In the genomic region with DNA sequence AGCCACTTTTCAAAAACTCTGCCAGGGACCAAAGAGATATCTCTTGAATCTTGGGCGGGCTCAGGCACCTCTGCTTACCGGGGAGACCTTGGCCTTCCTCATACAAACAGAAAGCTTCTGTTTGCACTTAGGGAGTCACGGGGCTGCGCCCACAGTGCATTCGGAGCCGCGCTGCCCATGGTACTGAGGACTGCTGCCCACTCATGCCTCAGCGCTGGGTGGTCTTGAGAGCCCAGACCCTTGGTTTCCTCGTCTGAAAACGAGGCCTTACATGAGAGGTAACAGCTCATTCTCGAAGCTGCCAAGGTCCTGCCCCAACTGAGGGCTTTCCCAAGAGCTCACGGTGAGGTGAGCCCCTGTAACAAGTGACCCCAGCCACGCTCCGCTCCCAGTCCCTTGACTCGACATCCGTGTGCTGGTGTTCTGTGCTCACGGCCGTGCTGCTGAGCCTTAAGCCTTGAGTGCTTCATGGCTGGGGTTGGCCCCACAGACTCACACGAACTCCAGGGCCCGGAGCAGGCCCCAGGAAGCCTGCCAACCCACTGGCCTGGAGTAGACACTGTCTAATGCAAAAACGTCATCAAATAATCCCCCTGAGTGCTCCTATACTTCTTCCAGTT, we compare ENCODE assay signal across 1 cellular context.
TF ChIP-seq lines count a peak whose summit lies in the region.

No MANE protein-coding gene starts in this region.

TF ChIP-seq in WTC11, 78 proteins besides CTCF, POLR2A, EP300 and RAD21 (continued from another document):
- TF ChIP-seq, protein P1, sequence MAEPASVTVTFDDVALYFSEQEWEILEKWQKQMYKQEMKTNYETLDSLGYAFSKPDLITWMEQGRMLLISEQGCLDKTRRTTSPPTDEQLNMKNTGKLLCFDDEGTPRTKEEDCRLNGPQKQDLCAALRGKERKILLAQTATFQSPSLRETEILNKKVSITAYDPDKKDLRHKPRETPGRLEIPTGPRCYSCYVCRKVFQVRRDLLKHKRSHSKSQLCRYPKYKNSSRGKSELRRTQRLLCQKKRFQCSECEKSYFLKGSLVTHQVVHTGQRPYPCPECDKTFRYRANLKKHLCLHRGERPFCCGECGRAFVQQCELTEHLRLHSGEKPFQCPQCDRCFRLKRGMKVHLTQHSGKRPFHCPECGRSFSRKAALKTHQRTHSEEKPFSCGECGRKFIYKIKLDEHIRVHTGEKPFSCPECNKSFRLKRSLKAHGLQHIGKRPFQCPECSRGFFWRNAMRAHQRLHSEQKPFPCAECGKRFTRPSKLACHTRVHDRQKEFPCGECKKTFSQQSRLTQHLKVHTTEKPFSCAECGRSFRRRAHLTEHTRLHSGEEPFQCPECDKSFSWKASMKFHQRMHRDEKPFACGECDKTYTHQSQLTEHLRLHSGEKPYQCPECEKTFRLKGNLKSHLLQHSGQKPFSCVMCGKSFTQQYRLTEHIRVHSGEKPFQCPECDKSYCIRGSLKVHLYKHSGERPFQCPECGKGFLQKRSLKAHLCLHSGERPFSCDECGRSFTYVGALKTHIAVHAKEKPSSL (CRISPR knock-in tag; conservative IDR thresholded peaks at IDR 0.05) = no peak
- TF ChIP-seq SMAD4 (CRISPR knock-in tag; IDR thresholded peaks at IDR 0.05) = no peak
